ENCODE assay signal across 31 cellular contexts in the genomic region with DNA sequence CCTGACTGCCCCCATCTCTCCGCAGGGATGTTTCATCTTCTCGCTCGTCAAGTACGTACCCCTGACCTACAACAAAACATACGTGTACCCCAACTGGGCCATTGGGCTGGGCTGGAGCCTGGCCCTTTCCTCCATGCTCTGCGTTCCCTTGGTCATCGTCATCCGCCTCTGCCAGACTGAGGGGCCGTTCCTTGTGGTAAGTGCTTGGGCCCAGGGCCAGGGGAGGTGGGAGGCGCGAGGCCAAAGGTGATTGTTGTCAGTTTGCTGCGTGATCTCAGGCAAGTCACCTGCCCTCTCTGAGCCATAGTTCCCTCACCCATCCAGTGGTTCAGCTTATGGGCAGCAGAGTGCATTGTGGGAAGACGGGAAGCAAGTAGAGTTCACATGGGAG. TPM values are rescaled to one million over a fixed set of nuclear protein-coding genes. Genes with fewer than 3 reads are reported as not detected.
A peak's percentile ranks its signal among the peaks of the same experiment; 100 is the strongest.
DNase-seq lines count a peak whose midpoint lies in the region; ATAC-seq and TF ChIP-seq lines count a peak whose summit lies in the region.
"Had no signal": no experiment of that assay in that cellular context is flagged by ENCODE, and none has a peak within 500 bp of the region (broad histone marks: within the 10 kb centered on the region; RNA-seq: fewer than 3 reads in every experiment).

No MANE protein-coding gene starts in this region.

- peaks cover 49% of the 10 kb centered on the region for H3K4me1 ChIP-seq in left ventricle myocardium inferior
- peaks cover 0 to 43% (median 26%) of the 10 kb centered on the region in 12 donors for H3K4me1 ChIP-seq in heart left ventricle
- H3K4me1 ChIP-seq in lower lobe of right lung, result peaks cover 11% of the 10 kb centered on the region
- H3K4me1 ChIP-seq in uterus, result peaks cover 25 to 28% of the 10 kb centered on the region in 2 donors
- H3K4me1 ChIP-seq: parathyroid adenoma had no signal

- 93 to 97% (median 93%) methylated on average over 12 to 13 of the region's 13 CpGs for WGBS in heart left ventricle, 4 donors

- H3K9me3 ChIP-seq in left ventricle myocardium inferior (replicated peaks) (no peaks in the 10 kb centered on the region), heart left ventricle (no peaks in the 10 kb centered on the region), lower lobe of right lung (no peaks in the 10 kb centered on the region), uterus (no peaks in the 10 kb centered on the region)
- H3K9me3 ChIP-seq: MG63, thyroid gland had no signal

- H3K27ac ChIP-seq in left ventricle myocardium inferior (replicated peaks) (peak overlapping the region; percentile 75), heart left ventricle (peak overlapping the region in 5 of 12 donors; percentile 4 to 66 (median 32)), lower lobe of right lung (no peak overlapping the region), uterus (peak overlapping the region; percentile 16 to 65)
- H3K27ac ChIP-seq: KMS-11, parathyroid adenoma, thyroid gland had no signal

- TF ChIP-seq POLR2A in heart left ventricle (IDR thresholded peaks at IDR 0.05) (no peak), uterus (IDR thresholded peaks at IDR 0.05) (no peak)

- H3K27ac Mint-ChIP-seq in central memory CD8-positive, alpha-beta T cell (ENCODE audit: low read depth), result peak overlapping the region; percentile 66
- H3K27ac Mint-ChIP-seq in effector memory CD8-positive, alpha-beta T cell, result peak overlapping the region in 1 of 2 donors; percentile 6
- H3K27ac Mint-ChIP-seq: activated CD4-positive, alpha-beta memory T cell treated with anti-CD3 and anti-CD28 coated beads for 36 hours; activated T-helper 2 cell treated with anti-CD3 and anti-CD28 coated beads, Interferon-gamma antibody, Interleukin-2, Interleukin-4, amounts not matched to agents 10 μg/mL and 5 μg/mL and 100 μg/mL, durations not matched to agents 14 hours and 24 hours and 36 hours; T-helper 2 cell treated with Interferon-gamma antibody and Interleukin-4, amounts not matched to agents 5 μg/mL and 100 μg/mL, for 36 hours had no signal

- H3K36me3 ChIP-seq in left ventricle myocardium inferior (peaks cover 30% of the 10 kb centered on the region), heart left ventricle (peaks cover 0 to 99% (median 61%) of the 10 kb centered on the region in 9 donors), lower lobe of right lung (peaks cover 99% of the 10 kb centered on the region), uterus (no peaks in the 10 kb centered on the region)
- H3K36me3 ChIP-seq: MG63 had no signal

- H3K4me3 Mint-ChIP-seq in central memory CD8-positive, alpha-beta T cell, result no peak overlapping the region
- no peak overlapping the region for H3K4me3 Mint-ChIP-seq in effector memory CD8-positive, alpha-beta T cell
- H3K4me3 Mint-ChIP-seq: activated CD4-positive, alpha-beta memory T cell treated with anti-CD3 and anti-CD28 coated beads for 36 hours; CD4-positive, CD25-positive, alpha-beta regulatory T cell; naive thymus-derived CD8-positive, alpha-beta T cell; T-helper 2 cell treated with Interferon-gamma antibody and Interleukin-4, amounts not matched to agents 5 μg/mL and 100 μg/mL, for 36 hours had no signal

- peaks cover 33% of the 10 kb centered on the region for H3K36me3 Mint-ChIP-seq in central memory CD8-positive, alpha-beta T cell (ENCODE audit: insufficient read depth)
- peaks cover 31% of the 10 kb centered on the region for H3K36me3 Mint-ChIP-seq in effector memory CD8-positive, alpha-beta T cell (ENCODE audit: insufficient read depth)

- ATAC-seq in heart left ventricle, result no peak
- ATAC-seq in central memory CD8-positive, alpha-beta T cell (replicated peaks; ENCODE audit: extremely low read depth, poor library complexity, severe bottlenecking), result no peak
- no peak for ATAC-seq in lower lobe of right lung
- no peak for ATAC-seq in effector memory CD8-positive, alpha-beta T cell (replicated peaks)
- ATAC-seq: activated naive CD4-positive, alpha-beta T cell treated with anti-CD3 and anti-CD28 coated beads, Interleukin-2, amount 50 U/mL, for 72 hours; naive thymus-derived CD8-positive, alpha-beta T cell; Panc1 had no signal

- H3K9me3 Mint-ChIP-seq in central memory CD8-positive, alpha-beta T cell, result no peaks in the 10 kb centered on the region
- no peaks in the 10 kb centered on the region for H3K9me3 Mint-ChIP-seq in effector memory CD8-positive, alpha-beta T cell
- H3K9me3 Mint-ChIP-seq: activated CD4-positive, alpha-beta memory T cell treated with anti-CD3 and anti-CD28 coated beads for 36 hours; activated naive CD4-positive, alpha-beta T cell treated with anti-CD3 and anti-CD28 coated beads, Interleukin-2, amount 50 U/mL, for 72 hours; activated T-helper 2 cell treated with anti-CD3 and anti-CD28 coated beads, Interferon-gamma antibody, Interleukin-2, Interleukin-4, amounts not matched to agents 10 μg/mL and 5 μg/mL and 100 μg/mL, durations not matched to agents 14 hours and 24 hours and 36 hours; CD4-positive, CD25-positive, alpha-beta regulatory T cell; naive thymus-derived CD8-positive, alpha-beta T cell; T-helper 2 cell treated with Interferon-gamma antibody and Interleukin-4, amounts not matched to agents 5 μg/mL and 100 μg/mL, for 36 hours had no signal

- H3K4me3 ChIP-seq in left ventricle myocardium inferior (no peak overlapping the region), heart left ventricle (no peak overlapping the region), lower lobe of right lung (no peak overlapping the region), uterus (no peak overlapping the region)
- H3K4me3 ChIP-seq: MG63, thyroid gland had no signal

- no peak for TF ChIP-seq CTCF in left ventricle myocardium inferior (IDR thresholded peaks at IDR 0.05; ENCODE audit: borderline replicate concordance)
- no peak for TF ChIP-seq CTCF in heart left ventricle (IDR thresholded peaks at IDR 0.05)
- TF ChIP-seq CTCF in lower lobe of right lung (IDR thresholded peaks at IDR 0.05), result no peak
- TF ChIP-seq CTCF in uterus (IDR thresholded peaks at IDR 0.05), result no peak

- no peaks in the 10 kb centered on the region for H3K4me1 Mint-ChIP-seq in central memory CD8-positive, alpha-beta T cell
- H3K4me1 Mint-ChIP-seq in effector memory CD8-positive, alpha-beta T cell (ENCODE audit: low read depth in 2 of 2), result no peaks in the 10 kb centered on the region

- intact Hi-C loops in left ventricle myocardium inferior (cut with micrococcal nuclease) (no loop called here), heart left ventricle (cut with DNase I) (loop anchor here in 1 of 10 donors (2.0 kb wide), 1 partner anchor 41 kb away; no protein-coding TSS in a partner anchor), lower lobe of right lung (cut with DNase I) (no loop called here), uterus (cut with DNase I; ENCODE audit: low total_unique reads) (no loop called here)

- DNase-seq in left ventricle myocardium inferior, result no peak
- no peak for DNase-seq in heart left ventricle
- no peak for DNase-seq in central memory CD8-positive, alpha-beta T cell (ENCODE audit: low spot score in 2 of 2)
- DNase-seq in lower lobe of right lung, result peak; percentile 26
- DNase-seq in uterus, result no peak
- DNase-seq in effector memory CD8-positive, alpha-beta T cell, result no peak
- DNase-seq in OCI-M2 (lab: John Stamatoyannopoulos, UW; ENCODE audit: unreplicated experiment), result no peak
- DNase-seq in DMS153 (lab: John Stamatoyannopoulos, UW), result no peak
- DNase-seq: activated CD4-positive, alpha-beta memory T cell treated with anti-CD3 and anti-CD28 coated beads for 36 hours; activated CD4-positive, alpha-beta T cell treated with anti-CD3 and anti-CD28 coated beads for 1 hour; activated CD8-positive, alpha-beta memory T cell treated with anti-CD3 and anti-CD28 coated beads, Interleukin-2, amount 50 U/mL, for 48 hours; AML-193; amygdala; CD4-positive, CD25-positive, alpha-beta regulatory T cell; effector CD4-positive, alpha-beta T cell; erythroblast; naive thymus-derived CD8-positive, alpha-beta T cell; NCI-H1417; NCI-H2081 treated with DMSO at 0.1 percent for 48 hours; NCI-H345; SHP77; thyroid gland had no signal

- peaks cover 21% of the 10 kb centered on the region for H3K27me3 ChIP-seq in left ventricle myocardium inferior (ENCODE audit: low read depth)
- no peaks in the 10 kb centered on the region for H3K27me3 ChIP-seq in heart left ventricle
- no peaks in the 10 kb centered on the region for H3K27me3 ChIP-seq in lower lobe of right lung (ENCODE audit: low read depth)
- H3K27me3 ChIP-seq in uterus, result no peaks in the 10 kb centered on the region
- H3K27me3 ChIP-seq: MG63, thyroid gland had no signal

- H3K27me3 Mint-ChIP-seq in central memory CD8-positive, alpha-beta T cell, result no peaks in the 10 kb centered on the region
- no peaks in the 10 kb centered on the region for H3K27me3 Mint-ChIP-seq in effector memory CD8-positive, alpha-beta T cell
- H3K27me3 Mint-ChIP-seq: activated CD4-positive, alpha-beta memory T cell treated with anti-CD3 and anti-CD28 coated beads for 36 hours; CD4-positive, CD25-positive, alpha-beta regulatory T cell; naive thymus-derived CD8-positive, alpha-beta T cell had no signal

RNA-seq across cellular contexts. Expression of gene GRIP2, which starts 58.5 kb away (rescaled TPM):
- total RNA-seq in left ventricle myocardium inferior (59.1 TPM), heart left ventricle (10 to 100 TPM in 8 of 9 donors, 1 to 10 TPM in 1; 5.8 to 56.7 (median 28.7) TPM), lower lobe of right lung (1.1 TPM), uterus (1 to 10 TPM in 3 of 4 donors, under 1 TPM in 1; 0.77 to 8.0 (median 2.1) TPM)
- polyA plus RNA-seq in heart left ventricle, result 10 to 100 TPM in 1 of 2 donors, 1 to 10 TPM in 1; 6.3 to 42.6 TPM
- total RNA-seq: activated CD4-positive, alpha-beta memory T cell treated with anti-CD3 and anti-CD28 coated beads for 36 hours; activated naive CD4-positive, alpha-beta T cell treated with anti-CD3 and anti-CD28 coated beads, Interleukin-2, amount 50 U/mL, for 72 hours; activated T-helper 2 cell treated with anti-CD3 and anti-CD28 coated beads, Interferon-gamma antibody, Interleukin-2, Interleukin-4, amounts not matched to agents 10 μg/mL and 5 μg/mL and 100 μg/mL, durations not matched to agents 14 hours and 24 hours and 36 hours; CD4-positive, CD25-positive, alpha-beta regulatory T cell; Daoy; mononuclear cell; naive thymus-derived CD8-positive, alpha-beta T cell had no signal
- polyA plus RNA-seq: naive thymus-derived CD8-positive, alpha-beta T cell had no signal
